In genomic region chr15:84890670-84891147, GRCh38 we compare ENCODE assay signal across 37 cellular contexts. TPM values are rescaled to one million over a fixed set of nuclear protein-coding genes. Genes with fewer than 3 reads are reported as not detected.
"Had no signal": no experiment of that assay in that cellular context is flagged by ENCODE, and none has a peak within 500 bp of the region (broad histone marks: within the 10 kb centered on the region; RNA-seq: fewer than 3 reads in every experiment).

No MANE protein-coding gene starts in this region.

- H3K36me3 Mint-ChIP-seq: activated naive CD4-positive, alpha-beta T cell treated with anti-CD3 and anti-CD28 coated beads, Interleukin-2, amount 10 ng/mL, durations not matched to agents 7 days and 5 days; activated naive CD4-positive, alpha-beta T cell treated with anti-CD3 and anti-CD28 coated beads, Interleukin-2, amount 50 U/mL, for 72 hours; activated naive CD8-positive, alpha-beta T cell treated with anti-CD3 and anti-CD28 coated beads, Interleukin-2, amount 10 ng/mL, durations not matched to agents 7 days and 5 days; brain had no signal

- H3K4me1 ChIP-seq: ascending aorta, breast epithelium, colonic mucosa, gastroesophageal sphincter had no signal

- H3K27ac Mint-ChIP-seq: activated B cell treated with CpG ODN at 0.5 μM for 24 hours; activated CD8-positive, alpha-beta T cell treated with anti-CD3 and anti-CD28 coated beads for 36 hours; activated naive CD4-positive, alpha-beta T cell treated with anti-CD3 and anti-CD28 coated beads, Interleukin-2, amount 10 ng/mL, durations not matched to agents 7 days and 5 days; activated naive CD8-positive, alpha-beta T cell treated with anti-CD3 and anti-CD28 coated beads, Interleukin-2, amount 10 ng/mL, durations not matched to agents 7 days and 5 days; activated T-helper 2 cell treated with anti-CD3 and anti-CD28 coated beads, Interferon-gamma antibody, Interleukin-2, Interleukin-4, amounts not matched to agents 10 μg/mL and 5 μg/mL and 100 μg/mL, durations not matched to agents 14 hours and 24 hours and 36 hours; brain; T-helper 17 cell; T-helper 2 cell treated with Interferon-gamma antibody and Interleukin-4, amounts not matched to agents 5 μg/mL and 100 μg/mL, for 36 hours had no signal

- H3K9me3 ChIP-seq: ascending aorta, breast epithelium, colonic mucosa, esophagus squamous epithelium, gastroesophageal sphincter had no signal

- H3K4me3 ChIP-seq: ascending aorta, breast epithelium, cardiac muscle cell, colonic mucosa, esophagus squamous epithelium, gastroesophageal sphincter had no signal

- H3K27ac ChIP-seq: ascending aorta, breast epithelium, cardiac muscle cell, colonic mucosa, epithelial cell of prostate, esophagus squamous epithelium, gastroesophageal sphincter, WERI-Rb-1 had no signal

- DNase-seq: activated B cell treated with CpG ODN at 0.5 μM for 24 hours; activated CD4-positive, alpha-beta T cell treated with anti-CD3 and anti-CD28 coated beads for 48 hours; activated CD4-positive, alpha-beta T cell treated with anti-CD3 and anti-CD28 coated beads, Interleukin-2, amount 50 U/mL, for 1 hour; activated CD4-positive, alpha-beta T cell treated with anti-CD3 and anti-CD28 coated beads, Interleukin-2, amount 50 U/mL, for 48 hours; activated CD8-positive, alpha-beta memory T cell treated with anti-CD3 and anti-CD28 coated beads for 24 hours; activated CD8-positive, alpha-beta T cell treated with anti-CD3 and anti-CD28 coated beads for 36 hours; activated effector memory CD4-positive, alpha-beta T cell treated with anti-CD3 and anti-CD28 coated beads, Interleukin-2, amount 50 U/mL, for 16 hours; activated naive CD4-positive, alpha-beta T cell treated with anti-CD3 and anti-CD28 coated beads, Interleukin-2, amount 10 ng/mL, durations not matched to agents 7 days and 5 days; activated naive CD8-positive, alpha-beta T cell treated with anti-CD3 and anti-CD28 coated beads, Interleukin-2, amount 10 ng/mL, durations not matched to agents 7 days and 5 days; activated T-cell treated with anti-CD3 and anti-CD28 coated beads, Interleukin-2, amount 50 U/mL, for 4 hours; central memory CD4-positive, alpha-beta T cell; cerebellar nuclear complex; colonic mucosa; effector CD8-positive, alpha-beta T cell; esophagus squamous epithelium; foreskin melanocyte; head of caudate nucleus; T-helper 1 cell; T-helper 17 cell; T1000; WERI-Rb-1 had no signal

- H3K36me3 ChIP-seq: ascending aorta, breast epithelium, cardiac muscle cell, colonic mucosa, esophagus squamous epithelium, gastroesophageal sphincter, WERI-Rb-1 had no signal

- FAIRE-seq: endometrium, endothelial cell of umbilical vein had no signal

- H3K27me3 ChIP-seq: ascending aorta, breast epithelium, cardiac muscle cell, colonic mucosa had no signal

- H3K4me1 Mint-ChIP-seq: activated B cell treated with CpG ODN at 0.5 μM for 24 hours; activated naive CD4-positive, alpha-beta T cell treated with anti-CD3 and anti-CD28 coated beads, Interleukin-2, amount 10 ng/mL, durations not matched to agents 7 days and 5 days; activated naive CD8-positive, alpha-beta T cell treated with anti-CD3 and anti-CD28 coated beads, Interleukin-2, amount 10 ng/mL, durations not matched to agents 7 days and 5 days; brain had no signal

- ATAC-seq: activated CD4-positive, CD25-positive, alpha-beta regulatory T cell treated with anti-CD3 and anti-CD28 coated beads, Interleukin-2, amount 50 U/mL, for 24 hours; activated CD8-positive, alpha-beta T cell treated with anti-CD3 and anti-CD28 coated beads for 36 hours; activated naive CD4-positive, alpha-beta T cell treated with anti-CD3 and anti-CD28 coated beads, Interleukin-2, amount 50 U/mL, for 72 hours; activated T-cell treated with anti-CD3 and anti-CD28 coated beads, Interleukin-2, amount 50 U/mL, for 4 hours; gastroesophageal sphincter; T-helper 17 cell had no signal

- H3K9me3 Mint-ChIP-seq: activated B cell treated with CpG ODN at 0.5 μM for 24 hours; activated CD8-positive, alpha-beta T cell treated with anti-CD3 and anti-CD28 coated beads for 36 hours; activated naive CD4-positive, alpha-beta T cell treated with anti-CD3 and anti-CD28 coated beads, Interleukin-2, amount 10 ng/mL, durations not matched to agents 7 days and 5 days; activated naive CD4-positive, alpha-beta T cell treated with anti-CD3 and anti-CD28 coated beads, Interleukin-2, amount 50 U/mL, for 72 hours; activated naive CD8-positive, alpha-beta T cell treated with anti-CD3 and anti-CD28 coated beads, Interleukin-2, amount 10 ng/mL, durations not matched to agents 7 days and 5 days; activated T-cell treated with anti-CD3 and anti-CD28 coated beads, Interleukin-2, amount 50 U/mL, for 4 hours; activated T-helper 2 cell treated with anti-CD3 and anti-CD28 coated beads, Interferon-gamma antibody, Interleukin-2, Interleukin-4, amounts not matched to agents 10 μg/mL and 5 μg/mL and 100 μg/mL, durations not matched to agents 14 hours and 24 hours and 36 hours; T-helper 2 cell treated with Interferon-gamma antibody and Interleukin-4, amounts not matched to agents 5 μg/mL and 100 μg/mL, for 36 hours had no signal

- H3K27me3 Mint-ChIP-seq: activated CD8-positive, alpha-beta T cell treated with anti-CD3 and anti-CD28 coated beads for 36 hours; brain had no signal

- H3K4me3 Mint-ChIP-seq: activated B cell treated with CpG ODN at 0.5 μM for 24 hours; activated CD8-positive, alpha-beta T cell treated with anti-CD3 and anti-CD28 coated beads for 36 hours; activated naive CD4-positive, alpha-beta T cell treated with anti-CD3 and anti-CD28 coated beads, Interleukin-2, amount 10 ng/mL, durations not matched to agents 7 days and 5 days; activated naive CD8-positive, alpha-beta T cell treated with anti-CD3 and anti-CD28 coated beads, Interleukin-2, amount 10 ng/mL, durations not matched to agents 7 days and 5 days; activated T-cell treated with anti-CD3 and anti-CD28 coated beads, Interleukin-2, amount 50 U/mL, for 4 hours; brain; T-helper 17 cell; T-helper 2 cell treated with Interferon-gamma antibody and Interleukin-4, amounts not matched to agents 5 μg/mL and 100 μg/mL, for 36 hours had no signal

RNA-seq across cellular contexts. Expression of gene SLC28A1, which starts 6.2 kb away (rescaled TPM):
- total RNA-seq: activated B cell treated with CpG ODN at 0.5 μM for 24 hours; activated CD8-positive, alpha-beta T cell treated with anti-CD3 and anti-CD28 coated beads for 36 hours; activated naive CD8-positive, alpha-beta T cell treated with anti-CD3 and anti-CD28 coated beads, Interleukin-2, amount 10 ng/mL, durations not matched to agents 7 days and 5 days; activated T-cell treated with anti-CD3 and anti-CD28 coated beads, Interleukin-2, amount 50 U/mL, for 4 hours; activated T-helper 2 cell treated with anti-CD3 and anti-CD28 coated beads, Interferon-gamma antibody, Interleukin-2, Interleukin-4, amounts not matched to agents 10 μg/mL and 5 μg/mL and 100 μg/mL, durations not matched to agents 14 hours and 24 hours and 36 hours; ascending aorta; dermis microvascular lymphatic vessel endothelial cell; endothelial cell of umbilical vein; esophagus squamous epithelium; fibroblast of lung; fibroblast of villous mesenchyme; gastroesophageal sphincter; glomerular endothelial cell; T-helper 17 cell had no signal
- polyA plus RNA-seq: endothelial cell of umbilical vein, fibroblast of lung had no signal
